22 cellular contexts compared by ENCODE assay signal in genomic region chr2:119419065-119419464, GRCh38. TPM values are rescaled to one million over a fixed set of nuclear protein-coding genes. Genes with fewer than 3 reads are reported as not detected.
DNase-seq lines count a peak whose midpoint lies in the region; ATAC-seq and TF ChIP-seq lines count a peak whose summit lies in the region.
"Had no signal": no experiment of that assay in that cellular context is flagged by ENCODE, and none has a peak within 500 bp of the region (broad histone marks: within the 10 kb centered on the region; RNA-seq: fewer than 3 reads in every experiment).

No MANE protein-coding gene starts in this region.

- H3F3A ChIP-seq in PC-3 (ENCODE audit: low read length, unreplicated experiment): no peaks in the 10 kb centered on the region

- 87 to 92% (median 90%) methylated on average over 1 of the region's 1 CpG for whole genome bisulfite sequencing in spleen, 5 donors

- TF ChIP-seq POLR2A in spleen (IDR thresholded peaks at IDR 0.05): no peak

- no peaks in the 10 kb centered on the region for H3K9me2 ChIP-seq in PC-3 (replicated peaks; ENCODE audit: low read length)

- no TSS peak for BruUV-seq in PC-3 (replicated peaks; lab: Mats Ljungman, UMichigan)

- 0 out of 2 replicates have a peak, but pooled peaks cover 3% of the 10 kb centered on the region for H3K27me3 ChIP-seq in PC-3 (ENCODE audit: low read length)
- H3K27me3 ChIP-seq in spleen (replicated peaks in 1 of 7): peaks cover 0 to 9% (median 0%) of the 10 kb centered on the region in 7 donors
- H3K27me3 ChIP-seq: BE2C, MG63 had no signal

- TF ChIP-seq CTCF in PC-3 (conservative IDR thresholded peaks at IDR 0.05; ENCODE audit: low read depth, low read length): no peak
- no peak for TF ChIP-seq CTCF in fibroblast of the aortic adventitia (IDR thresholded peaks at IDR 0.05; ENCODE audit: insufficient read depth, low read length)
- no peak for TF ChIP-seq CTCF in spleen (IDR thresholded peaks at IDR 0.05 in 8 of 11, conservative IDR thresholded peaks at IDR 0.05 in 3 of 11)

- no peak overlapping the region for H3K4me2 ChIP-seq in PC-3 (ENCODE audit: low read length)

- no peak overlapping the region for H3K9ac ChIP-seq in PC-3 (ENCODE audit: low read length)

- H3K4me1 ChIP-seq in PC-3 (ENCODE audit: insufficient read depth, low read length) (no peaks in the 10 kb centered on the region), spleen (peaks cover 0 to 4% (median 0%) of the 10 kb centered on the region in 6 donors)
- H3K4me1 ChIP-seq: BE2C had no signal

- H3K9me3 ChIP-seq in PC-3 (ENCODE audit: low read length): no peaks in the 10 kb centered on the region
- H3K9me3 ChIP-seq in spleen: peaks cover 0 to 16% (median 5%) of the 10 kb centered on the region in 8 donors
- H3K9me3 ChIP-seq: BE2C had no signal

- no peaks in the 10 kb centered on the region for H3K79me2 ChIP-seq in PC-3 (ENCODE audit: low read length)

- no peaks in the 10 kb centered on the region for H3K36me3 ChIP-seq in PC-3 (ENCODE audit: low read depth, low read length)
- no peaks in the 10 kb centered on the region for H3K36me3 ChIP-seq in spleen
- H3K36me3 ChIP-seq: BE2C, MG63 had no signal

- POLR2A ChIA-PET in PC-3 (lab: Charles Lee; ENCODE audit: unreplicated experiment): no interaction called here

- H3K4me3 ChIP-seq in PC-3 (ENCODE audit: low read length) (no peak overlapping the region), fibroblast of the aortic adventitia (ENCODE audit: low read depth, low read length) (no peak overlapping the region), spleen (no peak overlapping the region)
- H3K4me3 ChIP-seq: K562, MG63 had no signal

- intact Hi-C loops in PC-3 (cut with micrococcal nuclease) (no loop called here), spleen (cut with DNase I; ENCODE audit: low total_unique reads) (no loop called here)

- no peak for ATAC-seq in PC-3
- no peak for ATAC-seq in HG02678 (IDR thresholded peaks at IDR 0.05; ENCODE audit: unreplicated experiment)
- ATAC-seq: K562, Panc1 had no signal

- H2AFZ ChIP-seq in PC-3 (ENCODE audit: low read length): no peak overlapping the region

- CTCF ChIA-PET in PC-3 (lab: Charles Lee): no interaction called here

- H3K27ac ChIP-seq in PC-3 (ENCODE audit: low read length) (no peak overlapping the region), spleen (no peak overlapping the region)

- peak; percentile 64 for DNase-seq in EH (ENCODE audit: low read depth)
- DNase-seq in PC-3: peak; percentile 20
- DNase-seq in fibroblast of the aortic adventitia (ENCODE audit: low read depth): peak; percentile 4
- DNase-seq in NCI-H1694 treated with DMSO at 0.1 percent for 48 hours (lab: John Stamatoyannopoulos, UW): no peak
- no peak for DNase-seq in activated CD4-positive, CD25-positive, alpha-beta regulatory T cell (lab: John Stamatoyannopoulos, UW)
- no peak for DNase-seq in spleen
- DNase-seq: BE2C, Calu3, DMS79 treated with DMSO at 0.1 percent for 48 hours, H7, Kasumi-1, MG63, NCI-H1105 treated with DMSO at 0.1 percent for 48 hours, NCI-H146, NCI-H2029 treated with DMSO at 0.1 percent for 48 hours, NCI-H510A, NCI-H69, SHP77 treated with DMSO at 0.1 percent for 48 hours, SW 1271 had no signal

- H4K20me1 ChIP-seq in PC-3 (ENCODE audit: low read length): no peaks in the 10 kb centered on the region

RNA-seq across cellular contexts. Expression of gene TMEM37, which starts 12.6 kb away (rescaled TPM):
- total RNA-seq in PC-3 (2014; rRNA removed): 0.26 and 0.40 TPM in 2 replicates
- not detected in 2 replicates for total RNA-seq in fibroblast of the aortic adventitia (ENCODE audit: low replicate concordance)
- total RNA-seq in spleen: 10 to 100 TPM; 24.1 to 53.2 (median 35.9) TPM
- 10 to 100 TPM in 2 of 3 donors, 1 to 10 TPM in 1; 5.9 to 16.5 (median 12.4) TPM for polyA plus RNA-seq in spleen

RNA-seq across cellular contexts. Expression of gene DBI, which starts 52.3 kb away (rescaled TPM):
- total RNA-seq in PC-3 (2014; rRNA removed) (197 and 273 TPM in 2 replicates), fibroblast of the aortic adventitia (ENCODE audit: low replicate concordance) (47.7 and 123 TPM in 2 replicates), spleen (10 to 100 TPM; 37.3 to 70.0 (median 49.9) TPM)
- 100 to 1,000 TPM; 178 to 321 (median 286) TPM for polyA plus RNA-seq in spleen

RNA-seq across cellular contexts. Expression of gene C2orf76, which starts 52.4 kb away (rescaled TPM):
- 3.1 and 10.2 TPM in 2 replicates for total RNA-seq in PC-3 (2014; rRNA removed)
- 8.6 and 21.4 TPM in 2 replicates for total RNA-seq in fibroblast of the aortic adventitia (ENCODE audit: low replicate concordance)
- total RNA-seq in spleen: 10 to 100 TPM in 1 of 7 donors, 1 to 10 TPM in 6; 4.8 to 12.0 (median 7.2) TPM
- 10 to 100 TPM; 11.2 to 21.7 (median 18.6) TPM for polyA plus RNA-seq in spleen

Comparison
In these comparisons a context has a peak if more than half of its experiments do, and no peak if none do; other contexts are left out.
1. DNase-seq: peak in EH (single experiment), PC-3 (single experiment) and fibroblast of the aortic adventitia (single experiment); none in NCI-H1694 treated with DMSO at 0.1 percent for 48 hours (single experiment), activated CD4-positive, CD25-positive, alpha-beta regulatory T cell (0 of 4) and spleen (single experiment).
2. RNA of gene TMEM37, which starts 12.6 kb away (total RNA-seq): 24.1 to 53.2 TPM in spleen; 0.26 to 0.40 TPM in PC-3 and not detected in fibroblast of the aortic adventitia; every median in the first group is over 10 times any median in the second.